In genomic region chr6:66418906-66419305, GRCh38 we compare ENCODE assay signal across 25 cellular contexts.
"Had no signal": no experiment of that assay in that cellular context is flagged by ENCODE, and none has a peak within 500 bp of the region (broad histone marks: within the 10 kb centered on the region; RNA-seq: fewer than 3 reads in every experiment).

No MANE protein-coding gene starts in this region.

- H3K4me1 ChIP-seq: neural progenitor cell, parathyroid adenoma, psoas muscle, right lobe of liver, sigmoid colon, spleen, stomach, thyroid gland, tibial nerve, upper lobe of left lung, vagina had no signal

- H3K27ac ChIP-seq: neural progenitor cell, parathyroid adenoma, psoas muscle, right lobe of liver, sigmoid colon, spleen, stomach, thoracic aorta, thyroid gland, tibial nerve, upper lobe of left lung, vagina had no signal

- H3K27me3 ChIP-seq: neural progenitor cell, right lobe of liver, sigmoid colon, spleen, stomach, thyroid gland, tibial nerve, upper lobe of left lung, vagina had no signal

- H2AFZ ChIP-seq: neural progenitor cell, parathyroid adenoma had no signal

- ATAC-seq: naive thymus-derived CD4-positive, alpha-beta T cell; natural killer cell; psoas muscle; right cardiac atrium; right lobe of liver; stimulated activated effector memory CD8-positive, alpha-beta T cell treated with anti-CD3 and anti-CD28 coated beads, Interleukin-12 subunit alpha, Interleukin-12 subunit beta, amount 100 ng/mL, for 72 hours; stimulated activated naive B cell treated with anti-CD40 and anti-IgM and Interleukin-4, amounts not matched to agents 10 μg/mL and 1 μg/mL and 100 μg/mL, for 72 hours had no signal

- H3K36me3 ChIP-seq: neural progenitor cell, right lobe of liver, sigmoid colon, spleen, stomach, thoracic aorta, thyroid gland, tibial nerve, upper lobe of left lung, vagina had no signal

- H3K4me3 ChIP-seq: neural progenitor cell, psoas muscle, right lobe of liver, sigmoid colon, spleen, stomach, thoracic aorta, thyroid gland, tibial nerve, upper lobe of left lung, vagina had no signal

- H3K9ac ChIP-seq: neural progenitor cell, parathyroid adenoma had no signal

- H3K4me2 ChIP-seq: neural progenitor cell had no signal

- H3K9me3 ChIP-seq: psoas muscle, right lobe of liver, sigmoid colon, stomach, thoracic aorta, thyroid gland, tibial nerve, upper lobe of left lung, vagina had no signal

- H3K79me2 ChIP-seq: parathyroid adenoma had no signal

- DNase-seq: naive thymus-derived CD4-positive, alpha-beta T cell; natural killer cell; nucleus accumbens; posterior cingulate gyrus; psoas muscle; right cardiac atrium; right lobe of liver; sigmoid colon; small intestine; spleen; stimulated activated CD4-positive, alpha-beta T cell treated with anti-CD3 and anti-CD28 coated beads, Interleukin-12 subunit alpha, Interleukin-12 subunit beta, amount 100 ng/mL, for 4 hours; stimulated activated CD4-positive, alpha-beta T cell treated with anti-CD3 and anti-CD28 coated beads, Interleukin-1b, Interleukin-23, amount 100 ng/mL, for 48 hours; stimulated activated CD4-positive, alpha-beta T cell treated with anti-CD3 and anti-CD28 coated beads, Interleukin-4, amount 100 ng/mL, for 1 hour; stimulated activated naive B cell treated with anti-CD40 and anti-IgM and Interleukin-4, amounts not matched to agents 10 μg/mL and 1 μg/mL and 100 μg/mL, for 72 hours; stimulated activated naive CD4-positive, alpha-beta T cell treated with Interleukin-2 at 50 U/mL for 16 hours; stomach; thyroid gland; trophoblast cell; upper lobe of left lung had no signal
